ENCODE assay signal across 11 cellular contexts in the genomic region with DNA sequence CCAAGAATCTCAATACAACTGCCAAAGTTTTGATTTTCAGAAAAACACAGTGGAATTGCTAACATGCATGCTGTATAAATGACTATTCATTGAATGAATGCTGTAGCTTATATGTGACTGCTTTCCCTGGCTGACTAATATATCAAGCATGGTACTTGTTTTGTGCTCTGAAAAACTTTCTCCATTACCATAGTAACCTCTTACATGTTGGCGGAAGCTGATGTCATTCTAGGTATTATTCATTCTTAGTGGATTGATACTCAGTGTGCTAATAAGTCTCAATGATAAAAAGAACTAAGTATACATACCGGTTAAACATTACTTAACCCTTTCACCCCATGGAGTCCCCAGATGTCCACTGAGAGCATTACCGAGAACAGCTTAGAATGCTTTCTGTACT.
DNase-seq lines count a peak whose midpoint lies in the region; ATAC-seq and TF ChIP-seq lines count a peak whose summit lies in the region.
"Had no signal": no experiment of that assay in that cellular context is flagged by ENCODE, and none has a peak within 500 bp of the region (broad histone marks: within the 10 kb centered on the region; RNA-seq: fewer than 3 reads in every experiment).

No MANE protein-coding gene starts in this region.

- no peak overlapping the region for H3K4me3 ChIP-seq in CD4-positive, CD25-positive, alpha-beta regulatory T cell (ENCODE audit: low read depth, low read length)
- H3K4me3 ChIP-seq in kidney epithelial cell (ENCODE audit: low read depth, low read length) = no peak overlapping the region
- H3K4me3 ChIP-seq: left ventricle myocardium inferior, uterus had no signal

- no peak for TF ChIP-seq CTCF in kidney epithelial cell (IDR thresholded peaks at IDR 0.05; ENCODE audit: insufficient read depth, low read length, poor library complexity, severe bottlenecking)
- no peak for TF ChIP-seq CTCF in natural killer cell (IDR thresholded peaks at IDR 0.05)
- no peak for TF ChIP-seq CTCF in type B pancreatic cell (conservative IDR thresholded peaks at IDR 0.05)

- H3K9me3 Mint-ChIP-seq in CD4-positive, CD25-positive, alpha-beta regulatory T cell = peaks cover 0 to 3% (median 1%) of the 10 kb centered on the region in 7 donors
- peaks cover 7 to 11% of the 10 kb centered on the region in 2 donors for H3K9me3 Mint-ChIP-seq in natural killer cell
- no peaks in the 10 kb centered on the region for H3K9me3 Mint-ChIP-seq in type B pancreatic cell
- H3K9me3 Mint-ChIP-seq in naive thymus-derived CD8-positive, alpha-beta T cell = peaks cover 0 to 3% (median 0%) of the 10 kb centered on the region in 9 donors

- H3K27me3 ChIP-seq in CD4-positive, CD25-positive, alpha-beta regulatory T cell (ENCODE audit: control insufficient read depth, insufficient read depth, low read length) = no peaks in the 10 kb centered on the region
- no peaks in the 10 kb centered on the region for H3K27me3 ChIP-seq in kidney epithelial cell (ENCODE audit: control insufficient read depth, insufficient read depth, low read length)
- H3K27me3 ChIP-seq: uterus had no signal

- peak overlapping the region in 1 of 4 donors; percentile 12 for H3K4me3 Mint-ChIP-seq in CD4-positive, CD25-positive, alpha-beta regulatory T cell
- H3K4me3 Mint-ChIP-seq in natural killer cell = no peak overlapping the region
- no peak overlapping the region for H3K4me3 Mint-ChIP-seq in type B pancreatic cell
- H3K4me3 Mint-ChIP-seq in naive thymus-derived CD8-positive, alpha-beta T cell = no peak overlapping the region

- H3K36me3 ChIP-seq in CD4-positive, CD25-positive, alpha-beta regulatory T cell (ENCODE audit: control insufficient read depth, insufficient read depth, low read length) = no peaks in the 10 kb centered on the region
- H3K36me3 ChIP-seq in kidney epithelial cell (ENCODE audit: control insufficient read depth, insufficient read depth, low read length) = no peaks in the 10 kb centered on the region
- H3K36me3 ChIP-seq: left ventricle myocardium inferior, uterus had no signal

- peaks cover 0 to 11% (median 9%) of the 10 kb centered on the region in 4 donors for H3K4me1 Mint-ChIP-seq in CD4-positive, CD25-positive, alpha-beta regulatory T cell
- H3K4me1 Mint-ChIP-seq in natural killer cell = no peaks in the 10 kb centered on the region
- H3K4me1 Mint-ChIP-seq in type B pancreatic cell (ENCODE audit: unreplicated experiment) = no peaks in the 10 kb centered on the region
- H3K4me1 Mint-ChIP-seq in naive thymus-derived CD8-positive, alpha-beta T cell = peaks cover 0 to 3% (median 0%) of the 10 kb centered on the region in 4 donors

- DNase-seq in CD4-positive, CD25-positive, alpha-beta regulatory T cell = peak in 2 of 3 donors; percentile 27 to 68
- DNase-seq in HCEC 1CT (peak; percentile 98), amniotic stem cell (lab: John Stamatoyannopoulos, UW) (peak; percentile 71), kidney epithelial cell (ENCODE audit: low read depth) (peak; percentile 95), natural killer cell (no peak), midbrain (lab: John Stamatoyannopoulos, UW) (no peak), type B pancreatic cell (ENCODE audit: extremely low spot score, unreplicated experiment) (no peak)
- DNase-seq in naive thymus-derived CD8-positive, alpha-beta T cell = no peak
- DNase-seq: DMS153, left ventricle myocardium inferior, uterus had no signal

- POLR2A ChIA-PET in naive thymus-derived CD8-positive, alpha-beta T cell (lab: Charles Lee) = no interaction called here

- no peaks in the 10 kb centered on the region for H3K36me3 Mint-ChIP-seq in CD4-positive, CD25-positive, alpha-beta regulatory T cell
- no peaks in the 10 kb centered on the region for H3K36me3 Mint-ChIP-seq in natural killer cell
- H3K36me3 Mint-ChIP-seq in type B pancreatic cell = no peaks in the 10 kb centered on the region
- H3K36me3 Mint-ChIP-seq in naive thymus-derived CD8-positive, alpha-beta T cell = no peaks in the 10 kb centered on the region

- peak overlapping the region; percentile 31 for H3K27ac ChIP-seq in CD4-positive, CD25-positive, alpha-beta regulatory T cell (ENCODE audit: insufficient read depth, low read length, poor library complexity, severe bottlenecking)
- H3K27ac ChIP-seq: left ventricle myocardium inferior, uterus had no signal

- ATAC-seq in CD4-positive, CD25-positive, alpha-beta regulatory T cell (ENCODE audit: low read depth in 2 of 2) = peak; percentile 84 to 94
- ATAC-seq in natural killer cell = no peak
- no peak for ATAC-seq in naive thymus-derived CD8-positive, alpha-beta T cell

- H3K27me3 Mint-ChIP-seq in CD4-positive, CD25-positive, alpha-beta regulatory T cell = no peaks in the 10 kb centered on the region
- H3K27me3 Mint-ChIP-seq in natural killer cell (ENCODE audit: low read depth in 2 of 2) (no peaks in the 10 kb centered on the region), type B pancreatic cell (no peaks in the 10 kb centered on the region)
- peaks cover 1 to 29% (median 7%) of the 10 kb centered on the region in 5 donors for H3K27me3 Mint-ChIP-seq in naive thymus-derived CD8-positive, alpha-beta T cell

- H3K27ac Mint-ChIP-seq in CD4-positive, CD25-positive, alpha-beta regulatory T cell = peak overlapping the region in 1 of 3 donors; percentile 21
- H3K27ac Mint-ChIP-seq in natural killer cell (no peak overlapping the region), type B pancreatic cell (no peak overlapping the region)
- no peak overlapping the region for H3K27ac Mint-ChIP-seq in naive thymus-derived CD8-positive, alpha-beta T cell

- H3K9me3 ChIP-seq in CD4-positive, CD25-positive, alpha-beta regulatory T cell (ENCODE audit: control insufficient read depth in 2 of 2, low read length in 2 of 2) = no peaks in the 10 kb centered on the region
- H3K9me3 ChIP-seq: left ventricle myocardium inferior, uterus had no signal

- intact Hi-C loops in natural killer cell (cut with micrococcal nuclease) = no loop called here

- no peaks in the 10 kb centered on the region for H3K4me1 ChIP-seq in CD4-positive, CD25-positive, alpha-beta regulatory T cell (ENCODE audit: control insufficient read depth, insufficient read depth, low read length, poor library complexity, severe bottlenecking)
- H3K4me1 ChIP-seq: left ventricle myocardium inferior, uterus had no signal

Comparison
In these comparisons a context has a peak if more than half of its experiments do, and no peak if none do; other contexts are left out.
1. ATAC-seq: peak in CD4-positive, CD25-positive, alpha-beta regulatory T cell (2 of 2); none in natural killer cell (0 of 3) and naive thymus-derived CD8-positive, alpha-beta T cell (0 of 2).
2. DNase-seq: peak in CD4-positive, CD25-positive, alpha-beta regulatory T cell (2 of 3), HCEC 1CT (single experiment), amniotic stem cell (single experiment) and kidney epithelial cell (single experiment); none in natural killer cell (single experiment), midbrain (single experiment), type B pancreatic cell (single experiment) and naive thymus-derived CD8-positive, alpha-beta T cell (0 of 10).